30 cellular contexts compared by ENCODE assay signal in the genomic region with DNA sequence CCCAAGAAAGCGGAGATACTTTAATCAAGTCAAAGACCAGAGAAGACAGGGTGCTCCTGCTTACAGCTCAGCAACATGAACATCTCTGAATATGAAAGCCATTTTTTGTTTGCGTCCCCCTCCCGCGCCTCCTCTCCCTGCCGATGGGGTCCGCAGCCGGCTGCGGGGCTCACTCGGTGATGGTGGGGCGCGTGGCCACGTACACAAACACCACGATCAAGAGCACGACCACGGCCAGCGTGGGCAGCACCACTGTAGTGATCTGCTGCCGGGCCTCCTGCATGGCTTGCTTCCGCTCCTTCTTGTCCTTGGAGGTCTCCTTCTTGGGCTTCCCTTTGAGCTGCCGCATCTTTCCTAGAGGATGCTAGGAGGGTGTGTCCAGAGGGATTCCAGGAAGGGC.
"Had no signal": no experiment of that assay in that cellular context is flagged by ENCODE, and none has a peak within 500 bp of the region (broad histone marks: within the 10 kb centered on the region; RNA-seq: fewer than 3 reads in every experiment).

No MANE protein-coding gene starts in this region.

- DNase-seq: activated B cell treated with CpG ODN at 0.5 μM for 24 hours; activated CD4-positive, alpha-beta memory T cell treated with anti-CD3 and anti-CD28 coated beads for 36 hours; activated CD4-positive, alpha-beta T cell treated with anti-CD3 and anti-CD28 coated beads for 4 hours; activated CD4-positive, alpha-beta T cell treated with anti-CD3 and anti-CD28 coated beads, Interleukin-2, amount 50 U/mL, for 1 hour; activated CD4-positive, CD25-positive, alpha-beta regulatory T cell treated with anti-CD3 and anti-CD28 coated beads, Interleukin-2, amount 50 U/mL, for 72 hours; activated CD8-positive, alpha-beta memory T cell treated with anti-CD3 and anti-CD28 coated beads, Interleukin-2, amount 50 U/mL, for 4 hours; activated effector memory CD4-positive, alpha-beta T cell treated with Interleukin-2 at 50 U/mL for 16 hours; activated naive CD4-positive, alpha-beta T cell; activated naive CD4-positive, alpha-beta T cell treated with anti-CD3 and anti-CD28 coated beads, Interleukin-2, amount 50 U/mL, for 16 hours; activated naive CD8-positive, alpha-beta T cell treated with anti-CD3 and anti-CD28 coated beads for 36 hours; activated T-cell treated with anti-CD3 and anti-CD28 coated beads, Interleukin-2, amount 50 U/mL, for 48 hours; amniotic stem cell; aorta; brain microvascular endothelial cell; central memory CD4-positive, alpha-beta T cell; MM.1S; MV-4-11; NCI-H1092; NCI-H1436 treated with DMSO at 0.1 percent for 48 hours; NCI-H1694 treated with DMSO at 0.1 percent for 48 hours; NCI-H2029; NCI-H345; NCI-H748 treated with DMSO at 0.1 percent for 48 hours; NK-92 treated with Interleukin-12 subunit alpha and Interleukin-12 subunit beta, amount 100 ng/mL, for 24 hours; OCI-M1; Right ventricle myocardium superior had no signal

- H3K9me3 Mint-ChIP-seq: activated B cell treated with CpG ODN at 0.5 μM for 24 hours; activated CD4-positive, alpha-beta memory T cell treated with anti-CD3 and anti-CD28 coated beads for 36 hours; activated naive CD8-positive, alpha-beta T cell treated with anti-CD3 and anti-CD28 coated beads for 36 hours; T-helper 1 cell treated with Interleukin-12 subunit alpha and Interleukin-12 subunit beta and Interleukin-4 antibody, amounts not matched to agents 30 μg/mL and 1 μg/mL, for 36 hours; T-helper 2 cell treated with Interferon-gamma antibody and Interleukin-4, amounts not matched to agents 5 μg/mL and 100 μg/mL, for 36 hours had no signal

- H3K4me3 Mint-ChIP-seq: activated B cell treated with CpG ODN at 0.5 μM for 24 hours; activated CD4-positive, alpha-beta memory T cell treated with anti-CD3 and anti-CD28 coated beads for 36 hours; activated naive CD8-positive, alpha-beta T cell treated with anti-CD3 and anti-CD28 coated beads for 36 hours; T-helper 1 cell treated with Interleukin-12 subunit alpha and Interleukin-12 subunit beta and Interleukin-4 antibody, amounts not matched to agents 30 μg/mL and 1 μg/mL, for 36 hours; T-helper 2 cell treated with Interferon-gamma antibody and Interleukin-4, amounts not matched to agents 5 μg/mL and 100 μg/mL, for 36 hours had no signal

- H3K27me3 Mint-ChIP-seq: activated B cell treated with CpG ODN at 0.5 μM for 24 hours; activated CD4-positive, alpha-beta memory T cell treated with anti-CD3 and anti-CD28 coated beads for 36 hours; activated naive CD8-positive, alpha-beta T cell treated with anti-CD3 and anti-CD28 coated beads for 36 hours had no signal

- H3K27ac Mint-ChIP-seq: activated B cell treated with CpG ODN at 0.5 μM for 24 hours; activated CD4-positive, alpha-beta memory T cell treated with anti-CD3 and anti-CD28 coated beads for 36 hours; activated naive CD8-positive, alpha-beta T cell treated with anti-CD3 and anti-CD28 coated beads for 36 hours; T-helper 1 cell treated with Interleukin-12 subunit alpha and Interleukin-12 subunit beta and Interleukin-4 antibody, amounts not matched to agents 30 μg/mL and 1 μg/mL, for 36 hours; T-helper 2 cell treated with Interferon-gamma antibody and Interleukin-4, amounts not matched to agents 5 μg/mL and 100 μg/mL, for 36 hours had no signal

- H3K4me3 ChIP-seq: SK-N-MC had no signal

- H3K4me1 Mint-ChIP-seq: activated B cell treated with CpG ODN at 0.5 μM for 24 hours; activated naive CD8-positive, alpha-beta T cell treated with anti-CD3 and anti-CD28 coated beads for 36 hours had no signal

- H3K27ac ChIP-seq: brain microvascular endothelial cell, KMS-11, SK-N-MC had no signal

- H3K27me3 ChIP-seq: brain microvascular endothelial cell had no signal

- H3K36me3 Mint-ChIP-seq: activated naive CD8-positive, alpha-beta T cell treated with anti-CD3 and anti-CD28 coated beads for 36 hours had no signal

- H3K36me3 ChIP-seq: brain microvascular endothelial cell had no signal
